8 cellular contexts compared by ENCODE assay signal in genomic region chr21:43921979-43922945, GRCh38. TPM values are rescaled to one million over a fixed set of nuclear protein-coding genes. Genes with fewer than 3 reads are reported as not detected.
A peak's percentile ranks its signal among the peaks of the same experiment; 100 is the strongest.
DNase-seq lines count a peak whose midpoint lies in the region; ATAC-seq and TF ChIP-seq lines count a peak whose summit lies in the region.

No MANE protein-coding gene starts in this region.

- peak; percentile 72 to 77 for ATAC-seq in activated CD4-positive, CD25-positive, alpha-beta regulatory T cell treated with anti-CD3 and anti-CD28 coated beads, Interleukin-2, amount 50 U/mL, for 24 hours
- ATAC-seq in GM21529 (IDR thresholded peaks at IDR 0.05; ENCODE audit: unreplicated experiment) = no peak
- ATAC-seq in GM21526 (IDR thresholded peaks at IDR 0.05; ENCODE audit: low FRiP score, unreplicated experiment) = no peak
- ATAC-seq in HG03565 (IDR thresholded peaks at IDR 0.05; ENCODE audit: unreplicated experiment) = no peak

- no peaks in the 10 kb centered on the region for H3K27me3 ChIP-seq in osteoblast (ENCODE audit: insufficient read depth, low read length)

- H3K36me3 ChIP-seq in osteoblast (ENCODE audit: insufficient read depth, low read length) = no peaks in the 10 kb centered on the region

- DNase-seq in GM20000 (ENCODE audit: low spot score) (peak; percentile 81), osteoblast (ENCODE audit: insufficient read length, low spot score, missing footprints) (no peak)
- peak; percentile 47 for DNase-seq in effector CD8-positive, alpha-beta T cell (lab: John Stamatoyannopoulos, UW)
- peak; percentile 36 to 37 for DNase-seq in stimulated activated CD4-positive, alpha-beta T cell treated with anti-CD3 and anti-CD28 coated beads, Interleukin-4, amount 100 ng/mL, for 48 hours (ENCODE audit: low read depth in 2 of 2)

- no peak overlapping the region for H2AFZ ChIP-seq in osteoblast (ENCODE audit: low read length)

- no peak overlapping the region for H3K27ac ChIP-seq in osteoblast (ENCODE audit: low read depth, low read length)

- H3K79me2 ChIP-seq in osteoblast (ENCODE audit: insufficient read depth, low read length) = peaks cover 76% of the 10 kb centered on the region

- TF ChIP-seq CTCF in GM20000 (IDR thresholded peaks at IDR 0.05; ENCODE audit: extremely low read depth, missing control alignments) (no peak), osteoblast (IDR thresholded peaks at IDR 0.05; ENCODE audit: extremely low read depth, low read depth, low read length) (no peak)

- no peak overlapping the region for H3K4me3 ChIP-seq in osteoblast (ENCODE audit: insufficient read depth, low read length)

- H3K9me3 ChIP-seq in osteoblast (ENCODE audit: low read depth, low read length) = no peaks in the 10 kb centered on the region

- H4K20me1 ChIP-seq in osteoblast (ENCODE audit: insufficient read depth, low read length) = peaks cover 69% of the 10 kb centered on the region

- H3K4me1 ChIP-seq in osteoblast (ENCODE audit: insufficient read depth, low read length) = peaks cover 6% of the 10 kb centered on the region

- H3K4me2 ChIP-seq in osteoblast (ENCODE audit: insufficient read depth, low read length) = no peak overlapping the region

RNA-seq across cellular contexts. Expression of gene AGPAT3, which starts 57.2 kb away (rescaled TPM):
- 37.4 and 47.4 TPM in 2 replicates for total RNA-seq in osteoblast

Comparison
In these comparisons a context has a peak if more than half of its experiments do, and no peak if none do; other contexts are left out.
1. ATAC-seq: peak in activated CD4-positive, CD25-positive, alpha-beta regulatory T cell treated with anti-CD3 and anti-CD28 coated beads, Interleukin-2, amount 50 U/mL, for 24 hours (2 of 2); none in GM21529 (single experiment), GM21526 (single experiment) and HG03565 (single experiment).